In the genomic region with DNA sequence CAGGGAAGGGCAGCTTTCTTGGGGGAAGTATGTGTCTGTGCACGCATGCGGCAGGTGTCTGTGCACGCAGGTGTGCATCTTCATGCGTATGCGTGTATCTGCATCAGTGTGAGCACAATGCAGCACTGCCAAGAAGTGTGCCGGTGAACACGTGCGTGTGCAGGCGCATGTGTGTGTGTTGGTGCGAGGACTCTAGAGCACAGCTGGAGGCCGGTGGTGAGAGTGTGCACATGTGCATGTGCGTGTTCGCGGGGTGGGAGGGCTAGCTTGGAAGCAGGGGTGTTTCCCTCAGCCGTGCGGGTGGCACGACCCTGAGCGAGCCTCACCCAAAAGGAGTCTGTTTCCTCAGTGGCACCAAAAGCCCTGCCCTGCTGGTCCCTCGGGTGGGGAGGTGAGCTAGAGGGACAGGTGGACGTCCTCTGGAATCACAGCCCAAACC, we compare ENCODE assay signal across 27 cellular contexts. TPM values are rescaled to one million over a fixed set of nuclear protein-coding genes. Genes with fewer than 3 reads are reported as not detected.
"Had no signal": no experiment of that assay in that cellular context is flagged by ENCODE, and none has a peak within 500 bp of the region (broad histone marks: within the 10 kb centered on the region; RNA-seq: fewer than 3 reads in every experiment).

No MANE protein-coding gene starts in this region.

- H3K4me1 Mint-ChIP-seq: memory B cell had no signal

- DNase-seq: activated CD4-positive, alpha-beta memory T cell treated with anti-CD3 and anti-CD28 coated beads for 36 hours; activated effector memory CD4-positive, alpha-beta T cell treated with Interleukin-2 at 50 U/mL for 16 hours; activated naive CD4-positive, alpha-beta T cell treated with anti-CD3 and anti-CD28 coated beads, Interleukin-2, amount 50 U/mL, for 16 hours; activated T-cell treated with anti-CD3 and anti-CD28 coated beads, Interleukin-2, amount 50 U/mL, for 4 hours; caudate nucleus; effector CD4-positive, alpha-beta T cell; esophagus squamous epithelium; hippocampal formation; kidney glomerular epithelial cell; left ventricle myocardium superior; naive thymus-derived CD4-positive, alpha-beta T cell; occipital lobe; small intestine; stomach; T-helper 1 cell; T1000 had no signal

- H3K4me3 ChIP-seq: coronary artery, esophagus squamous epithelium, mucosa of descending colon, stomach, testis had no signal

- H3K36me3 Mint-ChIP-seq: activated CD4-positive, alpha-beta memory T cell treated with anti-CD3 and anti-CD28 coated beads for 36 hours; naive thymus-derived CD4-positive, alpha-beta T cell had no signal

- ATAC-seq: left ventricle myocardium superior, mucosa of descending colon had no signal

- H3K9me3 Mint-ChIP-seq: activated CD4-positive, alpha-beta memory T cell treated with anti-CD3 and anti-CD28 coated beads for 36 hours; activated T-cell treated with anti-CD3 and anti-CD28 coated beads, Interleukin-2, amount 50 U/mL, for 4 hours; memory B cell; naive thymus-derived CD4-positive, alpha-beta T cell had no signal

- FAIRE-seq: endothelial cell of umbilical vein, small intestine had no signal

- H3K27ac ChIP-seq: coronary artery, esophagus squamous epithelium, stomach, testis, VCaP had no signal

- H3K27me3 Mint-ChIP-seq: activated CD4-positive, alpha-beta memory T cell treated with anti-CD3 and anti-CD28 coated beads for 36 hours; memory B cell; naive thymus-derived CD4-positive, alpha-beta T cell had no signal

- H3K4me1 ChIP-seq: esophagus squamous epithelium had no signal

- H3K9me3 ChIP-seq: esophagus squamous epithelium, mucosa of descending colon, right atrium auricular region, stomach, testis had no signal

- H3K4me3 Mint-ChIP-seq: activated CD4-positive, alpha-beta memory T cell treated with anti-CD3 and anti-CD28 coated beads for 36 hours; activated T-cell treated with anti-CD3 and anti-CD28 coated beads, Interleukin-2, amount 50 U/mL, for 4 hours; memory B cell had no signal

- H3K27me3 ChIP-seq: esophagus squamous epithelium, right atrium auricular region, stomach, testis had no signal

- H3K27ac Mint-ChIP-seq: activated CD4-positive, alpha-beta memory T cell treated with anti-CD3 and anti-CD28 coated beads for 36 hours; memory B cell had no signal

- H3K36me3 ChIP-seq: esophagus squamous epithelium, right atrium auricular region had no signal

RNA-seq across cellular contexts. Expression of a gene that starts 46.7 kb away (rescaled TPM):
- total RNA-seq: activated CD4-positive, alpha-beta memory T cell treated with anti-CD3 and anti-CD28 coated beads for 36 hours; activated T-cell treated with anti-CD3 and anti-CD28 coated beads, Interleukin-2, amount 50 U/mL, for 4 hours; endothelial cell of umbilical vein; esophagus squamous epithelium; fibroblast of villous mesenchyme; glomerular endothelial cell; left ventricle myocardium superior; mucosa of descending colon; naive thymus-derived CD4-positive, alpha-beta T cell; occipital lobe; posterior vena cava; right atrium auricular region; ureter had no signal
- polyA plus RNA-seq: endothelial cell of umbilical vein; naive thymus-derived CD4-positive, alpha-beta T cell; small intestine; stomach had no signal
